15 cellular contexts compared by ENCODE assay signal in genomic region chr21:33059319-33059894, GRCh38. TPM values are rescaled to one million over a fixed set of nuclear protein-coding genes. Genes with fewer than 3 reads are reported as not detected.
DNase-seq lines count a peak whose midpoint lies in the region; ATAC-seq and TF ChIP-seq lines count a peak whose summit lies in the region.
"Had no signal": no experiment of that assay in that cellular context is flagged by ENCODE, and none has a peak within 500 bp of the region (broad histone marks: within the 10 kb centered on the region; RNA-seq: fewer than 3 reads in every experiment).

No MANE protein-coding gene starts in this region.

- H3K36me3 Mint-ChIP-seq in activated CD8-positive, alpha-beta memory T cell treated with anti-CD3 and anti-CD28 coated beads, Interleukin-2, amount 10 ng/mL, durations not matched to agents 7 days and 5 days = no peaks in the 10 kb centered on the region

- H3K18ac ChIP-seq in mesenchymal stem cell (ENCODE audit: low read depth in 1 of 2, low read length in 2 of 2) = no peak overlapping the region

- no peak overlapping the region for H2BK120ac ChIP-seq in mesenchymal stem cell (ENCODE audit: low read depth, low read length)

- peaks cover 44% of the 10 kb centered on the region for H3K27me3 Mint-ChIP-seq in activated CD8-positive, alpha-beta memory T cell treated with anti-CD3 and anti-CD28 coated beads, Interleukin-2, amount 10 ng/mL, durations not matched to agents 7 days and 5 days

- H3K36me3 ChIP-seq in heart right ventricle (no peaks in the 10 kb centered on the region), gastrocnemius medialis (no peaks in the 10 kb centered on the region), mesenchymal stem cell (ENCODE audit: control insufficient read depth in 1 of 2, insufficient read depth in 2 of 2, low read depth in 1 of 2, low read length in 2 of 2) (no peaks in the 10 kb centered on the region)
- H3K36me3 ChIP-seq: tibial artery had no signal

- peak; percentile 51 for ATAC-seq in activated CD8-positive, alpha-beta memory T cell treated with anti-CD3 and anti-CD28 coated beads, Interleukin-2, amount 10 ng/mL, durations not matched to agents 7 days and 5 days
- peak in 5 of 8 donors; percentile 22 to 44 (median 41) for ATAC-seq in heart right ventricle
- ATAC-seq in gastrocnemius medialis = peak; percentile 92

- no peak overlapping the region for H2AK5ac ChIP-seq in mesenchymal stem cell (ENCODE audit: low read length, severe bottlenecking)

- peak; percentile 52 for DNase-seq in activated CD8-positive, alpha-beta memory T cell treated with anti-CD3 and anti-CD28 coated beads, Interleukin-2, amount 10 ng/mL, durations not matched to agents 7 days and 5 days
- DNase-seq in activated CD8-positive, alpha-beta memory T cell treated with anti-CD3 and anti-CD28 coated beads, Interleukin-2, amount 50 U/mL, for 48 hours = no peak
- peak; percentile 80 for DNase-seq in SIG-M5 (lab: John Stamatoyannopoulos, UW)
- no peak for DNase-seq in heart right ventricle
- DNase-seq in gastrocnemius medialis = peak; percentile 21 to 24
- no peak for DNase-seq in mesenchymal stem cell
- DNase-seq in NCI-H146 (lab: John Stamatoyannopoulos, UW) = no peak
- DNase-seq in GM20000 (ENCODE audit: low spot score) = no peak
- DNase-seq: activated T-cell treated with anti-CD3 and anti-CD28 coated beads, Interleukin-2, amount 50 U/mL, for 24 hours; DMS79 treated with DMSO at 0.1 percent for 48 hours; NCI-H748 treated with DMSO at 0.1 percent for 48 hours; T1000; tibial artery had no signal

- H2AFZ ChIP-seq in mesenchymal stem cell (ENCODE audit: low read depth, low read length) = no peak overlapping the region

- intact Hi-C loops in heart right ventricle (cut with DNase I) = no loop called here
- intact Hi-C loops in gastrocnemius medialis (cut with DNase I; ENCODE audit: low total_unique reads) = no loop called here

- H2BK5ac ChIP-seq in mesenchymal stem cell (ENCODE audit: low read depth, low read length, poor library complexity, severe bottlenecking) = no peak overlapping the region

- no peak overlapping the region for H2BK15ac ChIP-seq in mesenchymal stem cell (ENCODE audit: low read depth, poor library complexity, severe bottlenecking)

- H3K4me1 Mint-ChIP-seq in activated CD8-positive, alpha-beta memory T cell treated with anti-CD3 and anti-CD28 coated beads, Interleukin-2, amount 10 ng/mL, durations not matched to agents 7 days and 5 days = peaks cover 13% of the 10 kb centered on the region

- H3K4me1 ChIP-seq in heart right ventricle (peaks cover 0 to 45% (median 9%) of the 10 kb centered on the region in 9 donors), gastrocnemius medialis (peaks cover 20 to 23% of the 10 kb centered on the region in 2 donors), mesenchymal stem cell (ENCODE audit: control insufficient read depth, insufficient read depth, low read depth, low read length) (no peaks in the 10 kb centered on the region)
- H3K4me1 ChIP-seq: tibial artery had no signal

- no peaks in the 10 kb centered on the region for H3K79me1 ChIP-seq in mesenchymal stem cell (replicated peaks; ENCODE audit: low read length, poor library complexity, severe bottlenecking)

- H3K14ac ChIP-seq in mesenchymal stem cell (ENCODE audit: low read length in 2 of 2) = no peak overlapping the region

- no peak overlapping the region for H3K23ac ChIP-seq in mesenchymal stem cell (ENCODE audit: low read length in 2 of 2)

- no peak overlapping the region for H3K4me2 ChIP-seq in mesenchymal stem cell (ENCODE audit: low read length, poor library complexity, severe bottlenecking)

- no peak overlapping the region for H4K91ac ChIP-seq in mesenchymal stem cell (ENCODE audit: low read length)

- no peak overlapping the region for H3K27ac Mint-ChIP-seq in activated CD8-positive, alpha-beta memory T cell treated with anti-CD3 and anti-CD28 coated beads, Interleukin-2, amount 10 ng/mL, durations not matched to agents 7 days and 5 days
- H3K27ac Mint-ChIP-seq: activated T-cell treated with anti-CD3 and anti-CD28 coated beads, Interleukin-2, amount 50 U/mL, for 24 hours had no signal

- no peak overlapping the region for H3K4ac ChIP-seq in mesenchymal stem cell (ENCODE audit: low read depth in 1 of 2, low read length in 2 of 2)

- H3K9ac ChIP-seq in mesenchymal stem cell (ENCODE audit: low read length) = no peak overlapping the region

- WGBS in heart right ventricle, 2 donors = 42 to 45% methylated on average over 3 of the region's 3 CpGs
- 78% methylated on average over 3 of the region's 3 CpGs for WGBS in mesenchymal stem cell

- no peaks in the 10 kb centered on the region for H3K9me3 ChIP-seq in heart right ventricle
- H3K9me3 ChIP-seq in gastrocnemius medialis = no peaks in the 10 kb centered on the region
- H3K9me3 ChIP-seq in mesenchymal stem cell (ENCODE audit: control insufficient read depth, low read length) = no peaks in the 10 kb centered on the region
- H3K9me3 ChIP-seq: tibial artery had no signal

- no peak overlapping the region for H2BK12ac ChIP-seq in mesenchymal stem cell (ENCODE audit: low read length in 2 of 2)

- no peaks in the 10 kb centered on the region for H3K9me3 Mint-ChIP-seq in activated CD8-positive, alpha-beta memory T cell treated with anti-CD3 and anti-CD28 coated beads, Interleukin-2, amount 10 ng/mL, durations not matched to agents 7 days and 5 days (ENCODE audit: low read depth)
- H3K9me3 Mint-ChIP-seq: activated T-cell treated with anti-CD3 and anti-CD28 coated beads, Interleukin-2, amount 50 U/mL, for 24 hours had no signal

- no peak overlapping the region for H3K4me3 Mint-ChIP-seq in activated CD8-positive, alpha-beta memory T cell treated with anti-CD3 and anti-CD28 coated beads, Interleukin-2, amount 10 ng/mL, durations not matched to agents 7 days and 5 days
- H3K4me3 Mint-ChIP-seq: activated T-cell treated with anti-CD3 and anti-CD28 coated beads, Interleukin-2, amount 50 U/mL, for 24 hours had no signal

- no peak for TF ChIP-seq POLR2A in gastrocnemius medialis (IDR thresholded peaks at IDR 0.05)

- in situ Hi-C loops in gastrocnemius medialis (cut with MboI; ENCODE audit: low sequenced_read_pairs in 4 of 4) = no loop called here

- CTCF ChIA-PET in activated CD8-positive, alpha-beta memory T cell treated with anti-CD3 and anti-CD28 coated beads, Interleukin-2, amount 10 ng/mL, durations not matched to agents 7 days and 5 days (lab: Charles Lee) = interaction anchor here (0.5 to 0.8 kb wide), 3 partner anchors 22 to 302 kb away, joined by 3 read pairs; no protein-coding TSS in a partner anchor

- TF ChIP-seq CTCF in heart right ventricle (IDR thresholded peaks at IDR 0.05) (no peak), gastrocnemius medialis (IDR thresholded peaks at IDR 0.05 in 4 of 5, conservative IDR thresholded peaks at IDR 0.05 in 1 of 5) (no peak), GM20000 (IDR thresholded peaks at IDR 0.05; ENCODE audit: extremely low read depth, missing control alignments) (no peak)

- peak overlapping the region in 1 of 10 donors; percentile 40 for H3K27ac ChIP-seq in heart right ventricle
- H3K27ac ChIP-seq in gastrocnemius medialis = peak overlapping the region in 3 of 4 donors; percentile 36 to 51 (median 38)
- H3K27ac ChIP-seq in mesenchymal stem cell (ENCODE audit: low read length, poor library complexity, severe bottlenecking) = no peak overlapping the region
- H3K27ac ChIP-seq: epithelial cell of prostate, tibial artery had no signal

- H3K4me3 ChIP-seq in heart right ventricle (no peak overlapping the region), gastrocnemius medialis (no peak overlapping the region), mesenchymal stem cell (ENCODE audit: insufficient read depth in 1 of 2, low read depth in 1 of 2, low read length in 2 of 2) (no peak overlapping the region)
- H3K4me3 ChIP-seq: tibial artery had no signal

- H4K8ac ChIP-seq in mesenchymal stem cell (ENCODE audit: low read length) = no peak overlapping the region

- peaks cover 0 to 55% (median 38%) of the 10 kb centered on the region in 7 donors for H3K27me3 ChIP-seq in heart right ventricle
- H3K27me3 ChIP-seq in gastrocnemius medialis = peaks cover 0 to 9% (median 0%) of the 10 kb centered on the region in 3 donors
- peaks cover 83 to 93% of the 10 kb centered on the region in 2 experiments for H3K27me3 ChIP-seq in mesenchymal stem cell (ENCODE audit: control insufficient read depth in 1 of 2, insufficient read depth in 1 of 2, low read length in 2 of 2)

RNA-seq across cellular contexts. Expression of gene OLIG1, which starts 10.5 kb away (rescaled TPM):
- total RNA-seq in activated CD8-positive, alpha-beta memory T cell treated with anti-CD3 and anti-CD28 coated beads, Interleukin-2, amount 10 ng/mL, durations not matched to agents 7 days and 5 days = not detected
- total RNA-seq in heart right ventricle (under 1 TPM in 4 of 10 donors, not detected in 6; 0.09 to 0.49 (median 0.12) TPM), gastrocnemius medialis (1 to 10 TPM in 2 of 4 donors, not detected in 2; 1.4 TPM)
- polyA plus RNA-seq in heart right ventricle = not detected
- not detected for polyA plus RNA-seq in mesenchymal stem cell (2013, experiment 1 of 2)
- not detected for polyA plus RNA-seq in mesenchymal stem cell (2013, experiment 2 of 2)
- total RNA-seq: A673 had no signal

RNA-seq across cellular contexts. Expression of gene OLIG2, which starts 33.7 kb away (rescaled TPM):
- total RNA-seq in activated CD8-positive, alpha-beta memory T cell treated with anti-CD3 and anti-CD28 coated beads, Interleukin-2, amount 10 ng/mL, durations not matched to agents 7 days and 5 days = not detected
- total RNA-seq in heart right ventricle (not detected), gastrocnemius medialis (under 1 TPM in 1 of 4 donors, not detected in 3; 0.10 TPM)
- polyA plus RNA-seq in heart right ventricle = not detected
- 0.44 TPM for polyA plus RNA-seq in mesenchymal stem cell (2013, experiment 1 of 2)
- polyA plus RNA-seq in mesenchymal stem cell (2013, experiment 2 of 2) = 0.38 TPM
- total RNA-seq: A673 had no signal

Comparison
In these comparisons a context has a peak if more than half of its experiments do, and no peak if none do; other contexts are left out.
1. DNase-seq: peak in activated CD8-positive, alpha-beta memory T cell treated with anti-CD3 and anti-CD28 coated beads, Interleukin-2, amount 10 ng/mL, durations not matched to agents 7 days and 5 days (single experiment), SIG-M5 (single experiment) and gastrocnemius medialis (2 of 2); none in activated CD8-positive, alpha-beta memory T cell treated with anti-CD3 and anti-CD28 coated beads, Interleukin-2, amount 50 U/mL, for 48 hours (single experiment), heart right ventricle (0 of 2), mesenchymal stem cell (single experiment), NCI-H146 (single experiment) and GM20000 (single experiment).
2. ATAC-seq: peak in every context shown above with its lines; median percentile 92 in gastrocnemius medialis; 51 in activated CD8-positive, alpha-beta memory T cell treated with anti-CD3 and anti-CD28 coated beads, Interleukin-2, amount 10 ng/mL, durations not matched to agents 7 days and 5 days; 41 in heart right ventricle.